Comparison of ENCODE assay signal across 19 cellular contexts in genomic region chr5:161399996-161400562, GRCh38.
"Had no signal": no experiment of that assay in that cellular context is flagged by ENCODE, and none has a peak within 500 bp of the region (broad histone marks: within the 10 kb centered on the region; RNA-seq: fewer than 3 reads in every experiment).

No MANE protein-coding gene starts in this region.

- DNase-seq: activated CD4-positive, alpha-beta T cell treated with anti-CD3 and anti-CD28 coated beads for 1 hour; activated CD8-positive, alpha-beta memory T cell treated with anti-CD3 and anti-CD28 coated beads for 24 hours; activated CD8-positive, alpha-beta memory T cell treated with anti-CD3 and anti-CD28 coated beads, Interleukin-2, amount 50 U/mL, for 48 hours; activated effector memory CD4-positive, alpha-beta T cell treated with Interleukin-2 at 50 U/mL for 16 hours; activated naive CD4-positive, alpha-beta T cell treated with anti-CD3 and anti-CD28 coated beads, Interleukin-2, amount 10 ng/mL, durations not matched to agents 7 days and 5 days; activated T-cell treated with anti-CD3 and anti-CD28 coated beads, Interleukin-2, amount 50 U/mL, for 48 hours; effector CD4-positive, alpha-beta T cell; gastrocnemius medialis; head of caudate nucleus; left lung; occipital lobe; sigmoid colon; spleen; stimulated activated naive B cell treated with anti-CD40 and anti-IgM and Interleukin-4, amounts not matched to agents 10 μg/mL and 1 μg/mL and 100 μg/mL, for 72 hours; T-helper 2 cell; WERI-Rb-1 had no signal

- H3K4me3 ChIP-seq: ascending aorta, gastrocnemius medialis, left lung, prostate gland, sigmoid colon, spleen, thoracic aorta had no signal

- H3K36me3 ChIP-seq: ascending aorta, gastrocnemius medialis, left lung, prostate gland, sigmoid colon, spleen, thoracic aorta, WERI-Rb-1 had no signal

- H3K27me3 ChIP-seq: ascending aorta, gastrocnemius medialis, left lung, sigmoid colon, spleen had no signal
